12 cellular contexts compared by ENCODE assay signal in genomic region chr14:105330491-105330895, GRCh38. TPM values are rescaled to one million over a fixed set of nuclear protein-coding genes. Genes with fewer than 3 reads are reported as not detected.
DNase-seq lines count a peak whose midpoint lies in the region; ATAC-seq and TF ChIP-seq lines count a peak whose summit lies in the region.
"Had no signal": no experiment of that assay in that cellular context is flagged by ENCODE, and none has a peak within 500 bp of the region (broad histone marks: within the 10 kb centered on the region; RNA-seq: fewer than 3 reads in every experiment).

No MANE protein-coding gene starts in this region.

- H3K27me3 Mint-ChIP-seq in activated T-helper 17 cell treated with anti-CD3 and anti-CD28 coated beads, Interleukin-2, amount 50 U/mL, for 72 hours: no peaks in the 10 kb centered on the region
- H3K27me3 Mint-ChIP-seq: activated naive CD8-positive, alpha-beta T cell had no signal

- no peak overlapping the region for H3K4me3 ChIP-seq in left ventricle myocardium inferior
- no peak overlapping the region for H3K4me3 ChIP-seq in uterus

- in situ Hi-C loops in ACHN (cut with HindIII; ENCODE audit: low pct_ligation_motif_present, low pct_unique_long_range_greater_than_20kb, low sequenced_read_pairs): no loop called here

- H3K4me1 Mint-ChIP-seq in activated T-helper 17 cell treated with anti-CD3 and anti-CD28 coated beads, Interleukin-2, amount 50 U/mL, for 72 hours: peaks cover 15% of the 10 kb centered on the region

- H3K27ac Mint-ChIP-seq in activated T-helper 17 cell treated with anti-CD3 and anti-CD28 coated beads, Interleukin-2, amount 50 U/mL, for 72 hours: no peak overlapping the region
- H3K27ac Mint-ChIP-seq: activated naive CD8-positive, alpha-beta T cell; CD8-positive, alpha-beta T cell; nephron had no signal

- H3K9me3 ChIP-seq in left ventricle myocardium inferior (replicated peaks) (no peaks in the 10 kb centered on the region), uterus (no peaks in the 10 kb centered on the region)

- TF ChIP-seq CTCF in left ventricle myocardium inferior (IDR thresholded peaks at IDR 0.05; ENCODE audit: borderline replicate concordance) (no peak), uterus (IDR thresholded peaks at IDR 0.05) (no peak)

- TF ChIP-seq POLR2A in uterus (IDR thresholded peaks at IDR 0.05): no peak

- DNase-seq in left ventricle myocardium inferior (no peak), Right ventricle myocardium inferior (ENCODE audit: missing footprints) (no peak), islet precursor cell (peak; percentile 52), uterus (peak in 1 of 2 donors; percentile 59), DMS 273 (lab: John Stamatoyannopoulos, UW; ENCODE audit: unreplicated experiment) (no peak), ACHN (no peak)
- DNase-seq in effector CD8-positive, alpha-beta T cell (lab: John Stamatoyannopoulos, UW): no peak
- DNase-seq: CD8-positive, alpha-beta T cell; NCI-H774 had no signal

- no peaks in the 10 kb centered on the region for H3K36me3 Mint-ChIP-seq in activated T-helper 17 cell treated with anti-CD3 and anti-CD28 coated beads, Interleukin-2, amount 50 U/mL, for 72 hours (ENCODE audit: low read depth)
- H3K36me3 Mint-ChIP-seq: activated naive CD8-positive, alpha-beta T cell; CD8-positive, alpha-beta T cell had no signal

- peak overlapping the region; percentile 49 for H3K27ac ChIP-seq in left ventricle myocardium inferior (replicated peaks)
- H3K27ac ChIP-seq in uterus: peak overlapping the region; percentile 31 to 52

- intact Hi-C loops in left ventricle myocardium inferior (cut with micrococcal nuclease) (no loop called here), Right ventricle myocardium inferior (cut with DNase I) (no loop called here), uterus (cut with DNase I; ENCODE audit: low total_unique reads) (no loop called here)

- H3K27me3 ChIP-seq in left ventricle myocardium inferior (ENCODE audit: low read depth) (no peaks in the 10 kb centered on the region), uterus (no peaks in the 10 kb centered on the region)

- H3K9me3 Mint-ChIP-seq in activated T-helper 17 cell treated with anti-CD3 and anti-CD28 coated beads, Interleukin-2, amount 50 U/mL, for 72 hours: no peaks in the 10 kb centered on the region
- H3K9me3 Mint-ChIP-seq: CD8-positive, alpha-beta T cell had no signal

- H3K4me1 ChIP-seq in left ventricle myocardium inferior (peaks cover 94% of the 10 kb centered on the region), uterus (peaks cover 0 to 9% of the 10 kb centered on the region in 2 donors)

- ATAC-seq in Right ventricle myocardium inferior: no peak
- peak; percentile 67 for ATAC-seq in activated T-helper 17 cell treated with anti-CD3 and anti-CD28 coated beads, Interleukin-2, amount 50 U/mL, for 72 hours (replicated peaks)
- ATAC-seq: CD8-positive, alpha-beta T cell had no signal

- H3K36me3 ChIP-seq in left ventricle myocardium inferior (no peaks in the 10 kb centered on the region), uterus (no peaks in the 10 kb centered on the region)

- no peak overlapping the region for H3K4me3 Mint-ChIP-seq in activated T-helper 17 cell treated with anti-CD3 and anti-CD28 coated beads, Interleukin-2, amount 50 U/mL, for 72 hours
- H3K4me3 Mint-ChIP-seq: activated naive CD8-positive, alpha-beta T cell; CD8-positive, alpha-beta T cell; nephron had no signal

RNA-seq across cellular contexts. Expression of gene PACS2, which starts 15.9 kb away (rescaled TPM):
- total RNA-seq in left ventricle myocardium inferior (64.0 TPM), Right ventricle myocardium inferior (69.1 TPM), uterus (100 to 1,000 TPM in 1 of 4 donors, 10 to 100 TPM in 3; 37.1 to 116 (median 52.2) TPM)
- total RNA-seq in activated T-helper 17 cell treated with anti-CD3 and anti-CD28 coated beads, Interleukin-2, amount 50 U/mL, for 72 hours: 10 to 100 TPM; 26.4 to 30.0 TPM

RNA-seq across cellular contexts. Expression of gene BRF1, which starts 29.7 kb away (rescaled TPM):
- 19.8 TPM for total RNA-seq in left ventricle myocardium inferior
- total RNA-seq in Right ventricle myocardium inferior: 19.0 TPM
- total RNA-seq in activated T-helper 17 cell treated with anti-CD3 and anti-CD28 coated beads, Interleukin-2, amount 50 U/mL, for 72 hours: 10 to 100 TPM; 28.6 to 35.1 TPM
- total RNA-seq in uterus: 10 to 100 TPM in 3 of 4 donors, 1 to 10 TPM in 1; 9.7 to 77.7 (median 61.3) TPM
